ENCODE assay signal across 8 cellular contexts in genomic region chr7:116952640-116953371, GRCh38. TPM values are rescaled to one million over a fixed set of nuclear protein-coding genes. Genes with fewer than 3 reads are reported as not detected.
DNase-seq lines count a peak whose midpoint lies in the region; ATAC-seq and TF ChIP-seq lines count a peak whose summit lies in the region.

No MANE protein-coding gene starts in this region.

- H3K27ac ChIP-seq in layer of hippocampus (ENCODE audit: low read depth, low read length) (peak overlapping the region; percentile 89), stomach (peak overlapping the region; percentile 96 to 99 (median 99))

- no peaks in the 10 kb centered on the region for H3K9me3 ChIP-seq in stomach

- intact Hi-C loops in stomach (cut with DNase I; ENCODE audit: low total_unique reads): no loop called here

- ATAC-seq in GM18517 (IDR thresholded peaks at IDR 0.05; ENCODE audit: unreplicated experiment) (peak; percentile 29), HG02798 (IDR thresholded peaks at IDR 0.05; ENCODE audit: poor library complexity, unreplicated experiment) (no peak)

- TF ChIP-seq CTCF in AG09309 (IDR thresholded peaks at IDR 0.05; ENCODE audit: control insufficient read depth, insufficient read depth, low read depth, low read length, missing control alignments) (no peak), stomach (IDR thresholded peaks at IDR 0.05) (no peak)

- no peak for DNase-seq in AG09309 (ENCODE audit: low read depth)
- DNase-seq in HT-29 (ENCODE audit: low spot score): peak; percentile 80
- peak; percentile 78 for DNase-seq in OCI-M1 (lab: John Stamatoyannopoulos, UW)
- peak; percentile 52 for DNase-seq in cerebellar cortex (ENCODE audit: low spot score)
- peak; percentile 73 for DNase-seq in stomach

- peaks cover 21 to 43% (median 32%) of the 10 kb centered on the region in 4 donors for H3K4me1 ChIP-seq in stomach

- 1 to 4% (median 3%) methylated on average over 22 to 25 of the region's 25 CpGs for WGBS in stomach, 5 donors

- no peak for TF ChIP-seq POLR2A in stomach (IDR thresholded peaks at IDR 0.05)

- no peak for TF ChIP-seq EP300 in stomach (IDR thresholded peaks at IDR 0.05)

- H3K27me3 ChIP-seq in layer of hippocampus (ENCODE audit: control insufficient read depth, insufficient read depth, low read length) (no peaks in the 10 kb centered on the region), stomach (no peaks in the 10 kb centered on the region)

- H3K36me3 ChIP-seq in stomach: no peaks in the 10 kb centered on the region

- peak overlapping the region; percentile 82 for H3K4me3 ChIP-seq in AG09309 (ENCODE audit: control insufficient read depth, low read depth, low read length)
- H3K4me3 ChIP-seq in stomach: peak overlapping the region; percentile 67 to 98 (median 84)

RNA-seq across cellular contexts. Expression of gene ST7, which starts 0.5 kb away (rescaled TPM):
- 19.4 and 28.8 TPM in 2 replicates for total RNA-seq in HT-29 (2014; rRNA removed; shearing (Covaris generic))
- total RNA-seq in stomach: 10 to 100 TPM in 4 of 5 donors, 1 to 10 TPM in 1; 7.5 to 49.0 (median 30.4) TPM
- 10 to 100 TPM; 10.1 to 13.1 (median 12.0) TPM for polyA plus RNA-seq in stomach
